9 cellular contexts compared by ENCODE assay signal in genomic region chr1:208654241-208654640, GRCh38.
A peak's percentile ranks its signal among the peaks of the same experiment; 100 is the strongest.
DNase-seq lines count a peak whose midpoint lies in the region; ATAC-seq lines count a peak whose summit lies in the region.
"Had no signal": no experiment of that assay in that cellular context is flagged by ENCODE, and none has a peak within 500 bp of the region (broad histone marks: within the 10 kb centered on the region; RNA-seq: fewer than 3 reads in every experiment).

No MANE protein-coding gene starts in this region.

- H3K79me2 ChIP-seq in trophoblast cell (ENCODE audit: control insufficient read depth, insufficient read depth, low read length, poor library complexity), result no peaks in the 10 kb centered on the region

- no peaks in the 10 kb centered on the region for H3K27me3 ChIP-seq in trophoblast cell (ENCODE audit: insufficient read depth, low read length)

- no peak overlapping the region for H4K91ac ChIP-seq in trophoblast cell (ENCODE audit: low read depth, low read length)

- no peak overlapping the region for H4K12ac ChIP-seq in trophoblast cell (ENCODE audit: low read depth, low read length)

- no peak overlapping the region for H3K4me2 ChIP-seq in trophoblast cell (ENCODE audit: low read length)

- H3K9me3 ChIP-seq in trophoblast cell (ENCODE audit: insufficient read depth, low read depth, low read length), result no peaks in the 10 kb centered on the region

- no peaks in the 10 kb centered on the region for H3K9me3 Mint-ChIP-seq in T-helper 2 cell treated with Interferon-gamma antibody and Interleukin-4, amounts not matched to agents 5 μg/mL and 100 μg/mL, for 36 hours

- no peaks in the 10 kb centered on the region for H3K36me3 ChIP-seq in trophoblast cell (ENCODE audit: control insufficient read depth in 1 of 2, insufficient read depth in 2 of 2, low read length in 2 of 2)

- H3K27me3 Mint-ChIP-seq in T-helper 2 cell treated with Interferon-gamma antibody and Interleukin-4, amounts not matched to agents 5 μg/mL and 100 μg/mL, for 36 hours (ENCODE audit: low read depth), result peaks cover 6% of the 10 kb centered on the region

- no peak overlapping the region for H2AFZ ChIP-seq in trophoblast cell (ENCODE audit: insufficient read depth, low read length, poor library complexity)

- peaks cover 3% of the 10 kb centered on the region in 2 experiments for H3K4me1 ChIP-seq in trophoblast cell (ENCODE audit: control insufficient read depth in 1 of 2, insufficient read depth in 2 of 2, low read length in 2 of 2)

- ATAC-seq in sciatic nerve, result no peak

- H3K4ac ChIP-seq in trophoblast cell (ENCODE audit: low read depth, low read length), result no peak overlapping the region

- H3K18ac ChIP-seq in trophoblast cell (ENCODE audit: low read length), result no peak overlapping the region

- no peak overlapping the region for H4K8ac ChIP-seq in trophoblast cell (ENCODE audit: low read depth, low read length)

- H3K23ac ChIP-seq in trophoblast cell (ENCODE audit: low read length), result no peak overlapping the region

- peak; percentile 35 for DNase-seq in NCI-H2107 treated with DMSO at 0.1 percent for 48 hours (lab: John Stamatoyannopoulos, UW; ENCODE audit: unreplicated experiment)
- no peak for DNase-seq in NCI-H2107 (lab: John Stamatoyannopoulos, UW)
- DNase-seq in NCI-H1092 treated with DMSO at 0.1 percent for 48 hours (lab: John Stamatoyannopoulos, UW), result peak; percentile 65
- peak; percentile 13 for DNase-seq in cerebellar cortex (ENCODE audit: low spot score)
- DNase-seq in trophoblast cell, result peak; percentile 21 to 69
- DNase-seq in T-helper 2 cell treated with Interferon-gamma antibody and Interleukin-4, amounts not matched to agents 5 μg/mL and 100 μg/mL, for 36 hours (ENCODE audit: low spot score), result no peak
- no peak for DNase-seq in sciatic nerve (ENCODE audit: low spot score)
- no peak for DNase-seq in epidermal melanocyte (ENCODE audit: insufficient read length, low spot score)
- DNase-seq: NCI-H1417 treated with DMSO at 0.1 percent for 48 hours had no signal

- no CpG with 5 or more reads among the region's 3 CpGs for WGBS in trophoblast cell (ENCODE audit: extremely low coverage, insufficient coverage, insufficient read length)

- H2BK12ac ChIP-seq in trophoblast cell (ENCODE audit: low read length), result no peak overlapping the region

- H2BK5ac ChIP-seq in trophoblast cell (ENCODE audit: low read depth, low read length, poor library complexity), result no peak overlapping the region

- H3K4me3 Mint-ChIP-seq in T-helper 2 cell treated with Interferon-gamma antibody and Interleukin-4, amounts not matched to agents 5 μg/mL and 100 μg/mL, for 36 hours, result no peak overlapping the region

- H3K27ac ChIP-seq in trophoblast cell (ENCODE audit: low read depth, low read length), result no peak overlapping the region

- no peaks in the 10 kb centered on the region for H3K4me1 Mint-ChIP-seq in T-helper 2 cell treated with Interferon-gamma antibody and Interleukin-4, amounts not matched to agents 5 μg/mL and 100 μg/mL, for 36 hours (ENCODE audit: low read depth)

- intact Hi-C loops in sciatic nerve (cut with DNase I), result no loop called here

- H2BK120ac ChIP-seq in trophoblast cell (ENCODE audit: insufficient read depth, low read length, poor library complexity), result no peak overlapping the region

- H2AK5ac ChIP-seq in trophoblast cell (ENCODE audit: low read length), result no peak overlapping the region

- no peaks in the 10 kb centered on the region for H3K36me3 Mint-ChIP-seq in T-helper 2 cell treated with Interferon-gamma antibody and Interleukin-4, amounts not matched to agents 5 μg/mL and 100 μg/mL, for 36 hours (ENCODE audit: low read depth)

- no peak overlapping the region for H3K14ac ChIP-seq in trophoblast cell (ENCODE audit: low read length)

- no peak overlapping the region for H3K27ac Mint-ChIP-seq in T-helper 2 cell treated with Interferon-gamma antibody and Interleukin-4, amounts not matched to agents 5 μg/mL and 100 μg/mL, for 36 hours

- H3K79me1 ChIP-seq in trophoblast cell (ENCODE audit: low read length), result peaks cover 3% of the 10 kb centered on the region

- H3K4me3 ChIP-seq in trophoblast cell (ENCODE audit: low read depth, low read length), result no peak overlapping the region

- H3K9ac ChIP-seq in trophoblast cell (ENCODE audit: low read length), result no peak overlapping the region

Comparison
In these comparisons a context has a peak if more than half of its experiments do, and no peak if none do; other contexts are left out.
1. DNase-seq: peak in NCI-H2107 treated with DMSO at 0.1 percent for 48 hours (single experiment), NCI-H1092 treated with DMSO at 0.1 percent for 48 hours (single experiment), cerebellar cortex (single experiment) and trophoblast cell (2 of 2); none in NCI-H2107 (single experiment), T-helper 2 cell treated with Interferon-gamma antibody and Interleukin-4, amounts not matched to agents 5 μg/mL and 100 μg/mL, for 36 hours (single experiment), sciatic nerve (single experiment) and epidermal melanocyte (single experiment).